25 cellular contexts compared by ENCODE assay signal in the genomic region with DNA sequence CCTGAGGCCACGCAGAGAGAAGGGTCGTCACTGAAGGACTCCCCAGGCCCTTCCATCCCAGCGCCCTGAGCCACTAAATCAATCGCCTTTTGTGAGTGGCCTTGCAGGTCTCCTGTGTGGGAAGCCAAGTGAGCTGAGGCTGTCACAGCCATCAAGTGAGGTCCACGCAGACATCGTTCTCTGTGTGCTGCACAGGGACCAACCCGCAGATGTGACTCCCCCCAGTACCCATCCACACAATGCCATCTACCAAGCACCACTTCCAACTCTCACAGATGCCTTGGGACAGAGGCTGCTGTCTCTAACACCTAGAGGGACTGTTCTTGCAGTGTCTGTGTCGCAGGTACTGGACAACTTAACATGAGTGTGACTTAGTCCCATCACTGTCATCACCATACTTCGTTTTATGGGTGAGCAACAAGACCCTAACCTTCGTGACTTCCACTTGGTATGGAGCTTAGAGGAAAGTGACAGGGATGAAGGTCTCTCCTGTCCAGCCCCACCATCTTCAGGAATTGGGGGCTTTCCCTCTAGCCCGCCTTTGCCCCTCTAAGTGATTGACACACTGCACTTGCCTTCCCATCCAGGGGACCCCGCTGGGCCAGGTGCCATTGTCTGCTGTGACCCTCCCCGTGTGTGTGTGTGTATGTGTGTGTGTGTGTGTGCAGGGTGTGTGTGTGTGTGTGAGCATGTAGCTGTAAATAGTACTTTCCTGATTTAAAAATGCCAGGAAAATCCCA. TPM values are rescaled to one million over a fixed set of nuclear protein-coding genes. Genes with fewer than 3 reads are reported as not detected.
"Had no signal": no experiment of that assay in that cellular context is flagged by ENCODE, and none has a peak within 500 bp of the region (broad histone marks: within the 10 kb centered on the region; RNA-seq: fewer than 3 reads in every experiment).

No MANE protein-coding gene starts in this region.

- H3K4me3 ChIP-seq: left ventricle myocardium inferior, right lobe of liver, smooth muscle cell, testis, upper lobe of left lung had no signal

- H3K4me3 Mint-ChIP-seq: activated CD4-positive, alpha-beta memory T cell treated with anti-CD3 and anti-CD28 coated beads, Interleukin-2, amount 10 ng/mL, durations not matched to agents 7 days and 5 days; activated naive CD4-positive, alpha-beta T cell treated with anti-CD3 and anti-CD28 coated beads, Interleukin-2, amount 50 U/mL, for 24 hours; brain; natural killer cell had no signal

- H3K9ac ChIP-seq: parathyroid adenoma had no signal

- ATAC-seq: natural killer cell, right lobe of liver had no signal

- H3K36me3 ChIP-seq: left ventricle myocardium inferior, right lobe of liver, upper lobe of left lung had no signal

- H3K4me2 ChIP-seq: smooth muscle cell had no signal

- H3K36me3 Mint-ChIP-seq: activated naive CD4-positive, alpha-beta T cell treated with anti-CD3 and anti-CD28 coated beads, Interleukin-2, amount 50 U/mL, for 24 hours; brain; natural killer cell had no signal

- H3K27ac Mint-ChIP-seq: activated CD4-positive, alpha-beta memory T cell treated with anti-CD3 and anti-CD28 coated beads, Interleukin-2, amount 10 ng/mL, durations not matched to agents 7 days and 5 days; activated naive CD4-positive, alpha-beta T cell treated with anti-CD3 and anti-CD28 coated beads, Interleukin-2, amount 50 U/mL, for 24 hours; natural killer cell had no signal

- H3K27ac ChIP-seq: foreskin keratinocyte, left ventricle myocardium inferior, parathyroid adenoma, right lobe of liver, testis, upper lobe of left lung had no signal

- H3K9me3 Mint-ChIP-seq: activated CD4-positive, alpha-beta memory T cell treated with anti-CD3 and anti-CD28 coated beads, Interleukin-2, amount 10 ng/mL, durations not matched to agents 7 days and 5 days; activated naive CD4-positive, alpha-beta T cell treated with anti-CD3 and anti-CD28 coated beads, Interleukin-2, amount 50 U/mL, for 24 hours; natural killer cell had no signal

- H3K4me1 ChIP-seq: foreskin keratinocyte, parathyroid adenoma, testis had no signal

- H3K27me3 ChIP-seq: right lobe of liver, testis, upper lobe of left lung had no signal

- DNase-seq: activated CD4-positive, alpha-beta memory T cell treated with anti-CD3 and anti-CD28 coated beads, Interleukin-2, amount 10 ng/mL, durations not matched to agents 7 days and 5 days; activated CD4-positive, alpha-beta T cell treated with anti-CD3 and anti-CD28 coated beads for 48 hours; activated gamma-delta T cell treated with Interleukin-2 at 50 U/mL for 16 hours; anterior cingulate cortex; effector CD8-positive, alpha-beta T cell; left ventricle myocardium inferior; midbrain; natural killer cell; stimulated activated CD4-positive, alpha-beta T cell treated with anti-CD3 and anti-CD28 coated beads, Interleukin-15, amount 100 ng/mL, for 24 hours; stimulated activated CD8-positive, alpha-beta memory T cell treated with anti-CD3 and anti-CD28 coated beads, Interleukin-4, amount 100 ng/mL, for 48 hours; stimulated activated naive CD4-positive, alpha-beta T cell; testis; upper lobe of left lung had no signal

- H3K9me3 ChIP-seq: left ventricle myocardium inferior, right lobe of liver, testis, upper lobe of left lung had no signal

RNA-seq across cellular contexts. Expression of a gene that starts 51.4 kb away (rescaled TPM):
- total RNA-seq: activated CD4-positive, alpha-beta memory T cell treated with anti-CD3 and anti-CD28 coated beads, Interleukin-2, amount 10 ng/mL, durations not matched to agents 7 days and 5 days; cardiac septum; chondrocyte; foreskin keratinocyte; kidney epithelial cell; left ventricle myocardium inferior; lung microvascular endothelial cell; natural killer cell; pulmonary artery endothelial cell; right lobe of liver; smooth muscle cell; T-helper 2 cell treated with Interferon-gamma antibody and Interleukin-4, amounts not matched to agents 100 ng/mL and 5 ng/mL, for 36 hours had no signal
